In the genomic region with DNA sequence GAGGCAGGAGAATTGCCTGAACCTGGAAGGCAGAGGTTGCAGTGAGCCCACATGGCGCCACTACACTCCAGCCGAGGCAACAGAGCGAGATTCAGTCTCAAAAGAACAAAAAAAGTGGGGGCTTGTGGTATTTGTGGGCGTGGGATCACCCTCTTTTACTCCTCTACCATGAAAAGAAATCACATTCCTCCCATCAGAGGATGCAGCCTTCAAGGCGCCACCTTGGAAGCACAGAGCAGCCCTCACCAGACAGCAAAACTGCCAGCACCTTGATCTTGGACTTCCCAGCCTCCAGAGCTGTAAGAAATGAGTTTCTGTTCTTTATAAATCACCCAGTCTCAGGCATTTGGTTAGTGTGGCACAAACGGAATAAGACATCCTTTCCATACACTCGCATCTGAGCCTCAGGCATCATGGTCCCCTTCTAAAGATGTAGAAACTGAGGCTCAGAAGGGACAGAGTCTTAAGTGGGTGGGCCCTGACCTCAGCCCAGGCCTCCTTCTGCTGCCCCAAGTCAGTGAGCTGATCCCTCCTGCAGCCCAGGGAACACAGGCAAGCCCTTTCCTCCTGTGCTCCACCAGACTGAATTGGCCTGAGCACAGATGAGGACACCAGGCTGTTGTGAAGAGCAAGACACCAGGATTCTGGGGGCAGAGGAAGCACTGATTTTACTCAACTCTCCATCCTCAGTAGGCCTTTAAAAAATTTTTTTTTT, we compare ENCODE assay signal across 22 cellular contexts.
"Had no signal": no experiment of that assay in that cellular context is flagged by ENCODE, and none has a peak within 500 bp of the region (broad histone marks: within the 10 kb centered on the region; RNA-seq: fewer than 3 reads in every experiment).

No MANE protein-coding gene starts in this region.

- H3K4me3 Mint-ChIP-seq: activated CD4-positive, alpha-beta T cell treated with anti-CD3 and anti-CD28 coated beads, Interleukin-2, amount 10 ng/mL, durations not matched to agents 24 days and 14 days; activated CD8-positive, alpha-beta memory T cell treated with anti-CD3 and anti-CD28 coated beads, Interleukin-2, amount 10 ng/mL, durations not matched to agents 7 days and 5 days; activated naive CD4-positive, alpha-beta T cell treated with anti-CD3 and anti-CD28 coated beads, Interleukin-2, amount 50 U/mL, for 24 hours; activated T-cell treated with anti-CD3 and anti-CD28 coated beads, Interleukin-2, amount 50 U/mL, for 24 hours; central memory CD8-positive, alpha-beta T cell; T-helper 2 cell treated with Interferon-gamma antibody and Interleukin-4, amounts not matched to agents 5 μg/mL and 100 μg/mL, for 36 hours had no signal

- ATAC-seq: activated CD8-positive, alpha-beta memory T cell treated with anti-CD3 and anti-CD28 coated beads, Interleukin-2, amount 10 ng/mL, durations not matched to agents 7 days and 5 days; body of pancreas; SK-N-SH treated with all-trans-retinoic acid at 6 μM for 48 hours had no signal

- H3K27me3 Mint-ChIP-seq: activated CD4-positive, alpha-beta T cell treated with anti-CD3 and anti-CD28 coated beads, Interleukin-2, amount 10 ng/mL, durations not matched to agents 24 days and 14 days had no signal

- DNase-seq: activated CD4-positive, alpha-beta T cell treated with anti-CD3 and anti-CD28 coated beads for 1 hour; activated CD4-positive, alpha-beta T cell treated with anti-CD3 and anti-CD28 coated beads, Interleukin-2, amount 10 ng/mL, durations not matched to agents 24 days and 14 days; activated CD4-positive, alpha-beta T cell treated with anti-CD3 and anti-CD28 coated beads, Interleukin-2, amount 50 U/mL, for 48 hours; activated CD8-positive, alpha-beta memory T cell treated with anti-CD3 and anti-CD28 coated beads, Interleukin-2, amount 10 ng/mL, durations not matched to agents 7 days and 5 days; activated gamma-delta T cell treated with Interleukin-2 at 50 U/mL for 16 hours; activated T-cell treated with anti-CD3 and anti-CD28 coated beads, Interleukin-2, amount 50 U/mL, for 24 hours; body of pancreas; Kasumi-1; KBM-7; NCI-H1105 treated with DMSO at 0.1 percent for 48 hours; NCI-H1436 treated with DMSO at 0.1 percent for 48 hours; NCI-H187; NCI-H2081 treated with DMSO at 0.1 percent for 48 hours; NCI-H446; NCI-H524; Peyer's patch; SHP77; SW 1271 had no signal

- H3K36me3 Mint-ChIP-seq: activated CD8-positive, alpha-beta memory T cell treated with anti-CD3 and anti-CD28 coated beads, Interleukin-2, amount 10 ng/mL, durations not matched to agents 7 days and 5 days; activated naive CD4-positive, alpha-beta T cell treated with anti-CD3 and anti-CD28 coated beads, Interleukin-2, amount 50 U/mL, for 24 hours had no signal

- H3K4me1 Mint-ChIP-seq: activated CD4-positive, alpha-beta T cell treated with anti-CD3 and anti-CD28 coated beads, Interleukin-2, amount 10 ng/mL, durations not matched to agents 24 days and 14 days; activated naive CD4-positive, alpha-beta T cell treated with anti-CD3 and anti-CD28 coated beads, Interleukin-2, amount 50 U/mL, for 24 hours; central memory CD8-positive, alpha-beta T cell had no signal

- H3K9me3 Mint-ChIP-seq: activated CD4-positive, alpha-beta T cell treated with anti-CD3 and anti-CD28 coated beads, Interleukin-2, amount 10 ng/mL, durations not matched to agents 24 days and 14 days; activated naive CD4-positive, alpha-beta T cell treated with anti-CD3 and anti-CD28 coated beads, Interleukin-2, amount 50 U/mL, for 24 hours; activated T-cell treated with anti-CD3 and anti-CD28 coated beads, Interleukin-2, amount 50 U/mL, for 24 hours; central memory CD8-positive, alpha-beta T cell; T-helper 2 cell treated with Interferon-gamma antibody and Interleukin-4, amounts not matched to agents 5 μg/mL and 100 μg/mL, for 36 hours had no signal

- H3K27ac Mint-ChIP-seq: activated CD4-positive, alpha-beta T cell treated with anti-CD3 and anti-CD28 coated beads, Interleukin-2, amount 10 ng/mL, durations not matched to agents 24 days and 14 days; activated CD8-positive, alpha-beta memory T cell treated with anti-CD3 and anti-CD28 coated beads, Interleukin-2, amount 10 ng/mL, durations not matched to agents 7 days and 5 days; activated naive CD4-positive, alpha-beta T cell treated with anti-CD3 and anti-CD28 coated beads, Interleukin-2, amount 50 U/mL, for 24 hours; activated T-cell treated with anti-CD3 and anti-CD28 coated beads, Interleukin-2, amount 50 U/mL, for 24 hours; T-helper 2 cell treated with Interferon-gamma antibody and Interleukin-4, amounts not matched to agents 5 μg/mL and 100 μg/mL, for 36 hours had no signal
